Comparison of ENCODE assay signal across 8 cellular contexts in genomic region chr5:80754900-80755299, GRCh38.
DNase-seq lines count a peak whose midpoint lies in the region; ATAC-seq and TF ChIP-seq lines count a peak whose summit lies in the region.

No MANE protein-coding gene starts in this region.

- H3K36me3 Mint-ChIP-seq in CD4-positive, alpha-beta T cell (ENCODE audit: low read depth), result peaks cover 45% of the 10 kb centered on the region
- peaks cover 61% of the 10 kb centered on the region for H3K36me3 Mint-ChIP-seq in activated naive CD4-positive, alpha-beta T cell treated with anti-CD3 and anti-CD28 coated beads, Interleukin-2, amount 10 ng/mL, durations not matched to agents 7 days and 5 days

- no peaks in the 10 kb centered on the region for H3K27me3 ChIP-seq in CD4-positive, alpha-beta T cell (ENCODE audit: control insufficient read depth, insufficient read depth, low read length)

- H3K27ac ChIP-seq in CD4-positive, alpha-beta T cell (ENCODE audit: low read depth, low read length), result no peak overlapping the region

- H3K4me3 ChIP-seq in skeletal muscle cell (ENCODE audit: low read depth, low read length), result no peak overlapping the region

- H3K4me3 Mint-ChIP-seq in CD4-positive, alpha-beta T cell, result peak overlapping the region; percentile 72
- peak overlapping the region; percentile 34 for H3K4me3 Mint-ChIP-seq in activated naive CD4-positive, alpha-beta T cell treated with anti-CD3 and anti-CD28 coated beads, Interleukin-2, amount 10 ng/mL, durations not matched to agents 7 days and 5 days

- H3K27me3 Mint-ChIP-seq in CD4-positive, alpha-beta T cell, result no peaks in the 10 kb centered on the region
- H3K27me3 Mint-ChIP-seq in activated naive CD4-positive, alpha-beta T cell treated with anti-CD3 and anti-CD28 coated beads, Interleukin-2, amount 10 ng/mL, durations not matched to agents 7 days and 5 days, result no peaks in the 10 kb centered on the region

- H3K4me1 Mint-ChIP-seq in CD4-positive, alpha-beta T cell (ENCODE audit: low read depth), result peaks cover 69% of the 10 kb centered on the region
- peaks cover 63% of the 10 kb centered on the region for H3K4me1 Mint-ChIP-seq in activated naive CD4-positive, alpha-beta T cell treated with anti-CD3 and anti-CD28 coated beads, Interleukin-2, amount 10 ng/mL, durations not matched to agents 7 days and 5 days

- POLR2A ChIA-PET in CD4-positive, alpha-beta T cell (lab: Charles Lee), result no interaction called here

- no peak for DNase-seq in CD4-positive, alpha-beta T cell
- DNase-seq in MV-4-11 (lab: John Stamatoyannopoulos, UW), result peak; percentile 92
- DNase-seq in activated naive CD4-positive, alpha-beta T cell treated with anti-CD3 and anti-CD28 coated beads, Interleukin-2, amount 10 ng/mL, durations not matched to agents 7 days and 5 days, result peak; percentile 23
- peak; percentile 67 for DNase-seq in skeletal muscle cell (ENCODE audit: low read depth)
- no peak for DNase-seq in HUDEP-2 (lab: John Stamatoyannopoulos, UW; ENCODE audit: unreplicated experiment in 76 of 76)
- DNase-seq in GM19238 (ENCODE audit: insufficient read length, low spot score), result no peak
- no peak for DNase-seq in erythroblast (lab: John Stamatoyannopoulos, UW)

- TF ChIP-seq CTCF in CD4-positive, alpha-beta T cell (IDR thresholded peaks at IDR 0.05), result no peak

- no peak for TF ChIP-seq POLR2A in erythroblast (IDR thresholded peaks at IDR 0.05; ENCODE audit: low read length)

- intact Hi-C loops in CD4-positive, alpha-beta T cell (cut with DNase I, micrococcal nuclease), result loop anchor here in 1 of 2 experiments (5.0 kb wide), 1 partner anchor 352 kb away; no protein-coding TSS in a partner anchor

- no peak for ATAC-seq in CD4-positive, alpha-beta T cell (ENCODE audit: poor library complexity)
- peak; percentile 53 for ATAC-seq in GM21360 (IDR thresholded peaks at IDR 0.05; ENCODE audit: unreplicated experiment)

- H3K9me3 ChIP-seq in CD4-positive, alpha-beta T cell (ENCODE audit: control insufficient read depth, low read length), result no peaks in the 10 kb centered on the region

- CTCF ChIA-PET in CD4-positive, alpha-beta T cell (lab: Charles Lee), result no interaction called here
- CTCF ChIA-PET in activated naive CD4-positive, alpha-beta T cell treated with anti-CD3 and anti-CD28 coated beads, Interleukin-2, amount 10 ng/mL, durations not matched to agents 7 days and 5 days (lab: Charles Lee), result interaction anchor here (3.3 kb wide), 1 partner anchor 353 kb away, joined by 25 read pairs; no protein-coding TSS in a partner anchor

- H3K27ac Mint-ChIP-seq in CD4-positive, alpha-beta T cell, result peak overlapping the region; percentile 73
- peak overlapping the region; percentile 50 for H3K27ac Mint-ChIP-seq in activated naive CD4-positive, alpha-beta T cell treated with anti-CD3 and anti-CD28 coated beads, Interleukin-2, amount 10 ng/mL, durations not matched to agents 7 days and 5 days

- H3K9me3 Mint-ChIP-seq in CD4-positive, alpha-beta T cell, result no peaks in the 10 kb centered on the region
- peaks cover 8% of the 10 kb centered on the region for H3K9me3 Mint-ChIP-seq in activated naive CD4-positive, alpha-beta T cell treated with anti-CD3 and anti-CD28 coated beads, Interleukin-2, amount 10 ng/mL, durations not matched to agents 7 days and 5 days

Comparison
In these comparisons a context has a peak if more than half of its experiments do, and no peak if none do; other contexts are left out.
1. DNase-seq: peak in MV-4-11 (single experiment), activated naive CD4-positive, alpha-beta T cell treated with anti-CD3 and anti-CD28 coated beads, Interleukin-2, amount 10 ng/mL, durations not matched to agents 7 days and 5 days (single experiment) and skeletal muscle cell (single experiment); none in CD4-positive, alpha-beta T cell (0 of 10), HUDEP-2 (0 of 76), GM19238 (single experiment) and erythroblast (0 of 2).